ENCODE assay signal across 8 cellular contexts in the genomic region with DNA sequence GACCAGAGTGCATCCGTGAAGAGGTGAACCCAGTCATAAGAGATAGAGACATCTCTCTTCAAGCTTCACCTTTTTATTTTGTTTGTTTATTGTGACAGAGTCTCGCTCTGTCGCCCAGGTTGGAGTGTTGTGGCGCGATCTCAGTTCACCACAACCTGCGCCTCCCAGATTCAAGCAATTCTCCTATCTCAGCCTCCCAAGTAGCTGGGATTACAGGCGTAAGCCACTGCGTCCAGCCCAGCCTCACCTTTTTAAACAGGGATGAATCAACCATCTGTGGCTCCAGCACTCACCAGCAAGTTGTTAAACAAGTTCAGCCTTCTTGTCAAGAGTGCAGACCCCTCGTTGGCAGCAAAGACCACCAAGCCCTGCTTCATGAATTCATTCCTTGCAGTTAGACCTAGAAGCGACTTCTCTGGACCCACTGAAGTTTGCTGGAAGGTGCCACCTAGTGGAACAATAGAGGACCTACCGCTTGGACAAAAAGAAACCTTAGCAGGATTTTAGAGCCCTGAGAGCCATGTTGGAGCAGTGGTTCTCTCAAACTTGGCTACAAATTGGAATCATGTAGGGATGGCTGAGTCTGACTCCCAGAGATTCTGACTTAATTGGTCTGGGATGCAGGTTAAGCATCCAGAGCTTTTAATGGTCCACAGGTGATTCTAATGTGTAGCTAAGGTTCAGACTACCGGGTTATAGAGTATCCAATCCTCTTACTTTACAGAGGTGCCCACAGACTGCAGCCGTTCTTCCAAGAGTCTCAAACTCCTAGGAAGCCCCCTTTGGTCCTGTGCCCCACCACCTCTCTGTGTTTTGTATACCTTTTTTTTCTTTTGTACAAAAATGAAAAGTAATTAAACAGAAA. TPM values are rescaled to one million over a fixed set of nuclear protein-coding genes. Genes with fewer than 3 reads are reported as not detected.
A peak's percentile ranks its signal among the peaks of the same experiment; 100 is the strongest.
DNase-seq lines count a peak whose midpoint lies in the region; ATAC-seq and TF ChIP-seq lines count a peak whose summit lies in the region.

No MANE protein-coding gene starts in this region.

- H3K9me3 ChIP-seq in osteoblast (ENCODE audit: low read depth, low read length): no peaks in the 10 kb centered on the region

- H4K20me1 ChIP-seq in osteoblast (ENCODE audit: insufficient read depth, low read length): no peaks in the 10 kb centered on the region

- ATAC-seq in GM19043 (IDR thresholded peaks at IDR 0.05; ENCODE audit: low read depth, unreplicated experiment): peak; percentile 91
- peak; percentile 78 for ATAC-seq in HG03108 (IDR thresholded peaks at IDR 0.05; ENCODE audit: unreplicated experiment)

- peak; percentile 76 for DNase-seq in DMS53 treated with DMSO at 0.1 percent for 48 hours (lab: John Stamatoyannopoulos, UW; ENCODE audit: unreplicated experiment)
- peak; percentile 56 for DNase-seq in NCI-H2171 treated with DMSO at 0.1 percent for 48 hours (lab: John Stamatoyannopoulos, UW)
- peak; percentile 38 for DNase-seq in activated CD4-positive, alpha-beta T cell treated with anti-CD3 and anti-CD28 coated beads for 48 hours
- DNase-seq in fibroblast of the aortic adventitia (ENCODE audit: low read depth): peak; percentile 78
- DNase-seq in osteoblast (ENCODE audit: insufficient read length, low spot score, missing footprints): peak; percentile 66
- no peak for DNase-seq in cortex of kidney (lab: John Stamatoyannopoulos, UW)

- TF ChIP-seq CTCF in fibroblast of the aortic adventitia (IDR thresholded peaks at IDR 0.05; ENCODE audit: insufficient read depth, low read length) (peak; percentile 90), osteoblast (IDR thresholded peaks at IDR 0.05; ENCODE audit: extremely low read depth, low read depth, low read length) (peak; percentile 83)

- H3K4me2 ChIP-seq in osteoblast (ENCODE audit: insufficient read depth, low read length): no peak overlapping the region

- H3K36me3 ChIP-seq in osteoblast (ENCODE audit: insufficient read depth, low read length): no peaks in the 10 kb centered on the region

- peaks cover 7% of the 10 kb centered on the region for H3K4me1 ChIP-seq in osteoblast (ENCODE audit: insufficient read depth, low read length)

- H3K4me3 ChIP-seq in fibroblast of the aortic adventitia (ENCODE audit: low read depth, low read length): no peak overlapping the region
- no peak overlapping the region for H3K4me3 ChIP-seq in osteoblast (ENCODE audit: insufficient read depth, low read length)

- H3K27ac ChIP-seq in osteoblast (ENCODE audit: low read depth, low read length): no peak overlapping the region

- H3K27me3 ChIP-seq in osteoblast (ENCODE audit: insufficient read depth, low read length): no peaks in the 10 kb centered on the region

- no peak overlapping the region for H2AFZ ChIP-seq in osteoblast (ENCODE audit: low read length)

- no peaks in the 10 kb centered on the region for H3K79me2 ChIP-seq in osteoblast (ENCODE audit: insufficient read depth, low read length)

RNA-seq across cellular contexts. Expression of gene GALNT10, which starts 10.5 kb away (rescaled TPM):
- 12.0 and 46.5 TPM in 2 replicates for total RNA-seq in fibroblast of the aortic adventitia (ENCODE audit: low replicate concordance)
- total RNA-seq in osteoblast: 62.2 and 84.0 TPM in 2 replicates
